8 cellular contexts compared by ENCODE assay signal in genomic region chr20:62143976-62144825, GRCh38. TPM values are rescaled to one million over a fixed set of nuclear protein-coding genes. Genes with fewer than 3 reads are reported as not detected.
DNase-seq lines count a peak whose midpoint lies in the region; ATAC-seq and TF ChIP-seq lines count a peak whose summit lies in the region.

No MANE protein-coding gene starts in this region.

- DNase-seq in KG1 (lab: John Stamatoyannopoulos, UW), result peak; percentile 21
- peak; percentile 72 for DNase-seq in choroid plexus epithelial cell (ENCODE audit: low read depth)
- DNase-seq in left lung, result peak; percentile 66 to 91
- peak; percentile 53 to 56 for DNase-seq in stimulated activated CD4-positive, alpha-beta T cell treated with anti-CD3 and anti-CD28 coated beads, Interleukin-4, amount 100 ng/mL, for 48 hours (ENCODE audit: low read depth in 2 of 2)

- no peaks in the 10 kb centered on the region for H3K9me3 ChIP-seq in DOHH2 (ENCODE audit: control insufficient read depth, insufficient read depth, low read length)
- no peaks in the 10 kb centered on the region for H3K9me3 ChIP-seq in left lung

- ATAC-seq in GM21447 (IDR thresholded peaks at IDR 0.05; ENCODE audit: unreplicated experiment) (peak; percentile 16), left lung (peak; percentile 57), GM18861 (IDR thresholded peaks at IDR 0.05; ENCODE audit: unreplicated experiment) (no peak)

- H3K4me3 ChIP-seq in DOHH2 (ENCODE audit: low read length) (peak overlapping the region; percentile 84), choroid plexus epithelial cell (ENCODE audit: low read depth, low read length) (peak overlapping the region; percentile 71), left lung (peak overlapping the region; percentile 56 to 88)

- no peaks in the 10 kb centered on the region for H3K9me2 ChIP-seq in DOHH2 (replicated peaks; ENCODE audit: control insufficient read depth, low read length)

- H3K4me1 ChIP-seq in DOHH2 (ENCODE audit: control insufficient read depth, low read length), result peaks cover 25% of the 10 kb centered on the region
- H3K4me1 ChIP-seq in left lung, result peaks cover 14 to 52% of the 10 kb centered on the region in 2 donors

- peaks cover 36% of the 10 kb centered on the region for H4K20me1 ChIP-seq in DOHH2 (ENCODE audit: control insufficient read depth, insufficient read depth, low read depth, low read length)

- no peaks in the 10 kb centered on the region for H3F3A ChIP-seq in DOHH2 (ENCODE audit: control insufficient read depth, insufficient read depth)

- intact Hi-C loops in left lung (cut with DNase I), result no loop called here

- H3K27me3 ChIP-seq in DOHH2 (ENCODE audit: control insufficient read depth, low read length) (no peaks in the 10 kb centered on the region), left lung (no peaks in the 10 kb centered on the region)

- no peak for TF ChIP-seq CTCF in DOHH2 (IDR thresholded peaks at IDR 0.05; ENCODE audit: low read depth, low read length, poor library complexity, severe bottlenecking)
- no peak; the same call in 1 of the 2 replicates for TF ChIP-seq CTCF in VCaP (conservative IDR thresholded peaks at IDR 0.05)
- no peak for TF ChIP-seq CTCF in choroid plexus epithelial cell (conservative IDR thresholded peaks at IDR 0.05; ENCODE audit: low read depth, low read length)
- no peak for TF ChIP-seq CTCF in left lung (IDR thresholded peaks at IDR 0.05)

- peaks cover 41% of the 10 kb centered on the region for H3K36me3 ChIP-seq in DOHH2 (ENCODE audit: control insufficient read depth, low read length)
- peaks cover 0 to 18% of the 10 kb centered on the region in 2 donors for H3K36me3 ChIP-seq in left lung

- peaks cover 92% of the 10 kb centered on the region for H3K79me2 ChIP-seq in DOHH2 (ENCODE audit: control insufficient read depth, low read length)

- H3K27ac ChIP-seq in DOHH2 (ENCODE audit: low read depth, low read length), result no peak overlapping the region
- H3K27ac ChIP-seq in VCaP, result peak overlapping the region; percentile 99
- peak overlapping the region; percentile 77 to 94 for H3K27ac ChIP-seq in left lung

- H3K4me2 ChIP-seq in DOHH2 (ENCODE audit: low read length), result peak overlapping the region; percentile 55

RNA-seq across cellular contexts. Expression of gene SS18L1, which starts 0.6 kb away (rescaled TPM):
- total RNA-seq in left lung, result 10 to 100 TPM; 14.6 to 14.9 TPM

RNA-seq across cellular contexts. Expression of gene PSMA7, which starts 1.0 kb away (rescaled TPM):
- total RNA-seq in left lung, result 100 to 1,000 TPM; 180 to 296 TPM

RNA-seq across cellular contexts. Expression of gene LSM14B, which starts 21.9 kb away (rescaled TPM):
- total RNA-seq in left lung, result 10 to 100 TPM; 36.0 to 36.2 TPM

RNA-seq across cellular contexts. Expression of gene MTG2, which starts 38.6 kb away (rescaled TPM):
- 10 to 100 TPM; 25.5 to 29.6 TPM for total RNA-seq in left lung

Comparison
In these comparisons a context has a peak if more than half of its experiments do, and no peak if none do; other contexts are left out.
1. DNase-seq: peak in every context shown above with its lines; median percentile 78 in left lung; 72 in choroid plexus epithelial cell; 54 in stimulated activated CD4-positive, alpha-beta T cell treated with anti-CD3 and anti-CD28 coated beads, Interleukin-4, amount 100 ng/mL, for 48 hours; 21 in KG1.